17 cellular contexts compared by ENCODE assay signal in genomic region chr13:47564041-47564440, GRCh38.
A peak's percentile ranks its signal among the peaks of the same experiment; 100 is the strongest.
DNase-seq lines count a peak whose midpoint lies in the region; ATAC-seq and TF ChIP-seq lines count a peak whose summit lies in the region.
"Had no signal": no experiment of that assay in that cellular context is flagged by ENCODE, and none has a peak within 500 bp of the region (broad histone marks: within the 10 kb centered on the region; RNA-seq: fewer than 3 reads in every experiment).

No MANE protein-coding gene starts in this region.

- no peak overlapping the region for H3K4me3 Mint-ChIP-seq in progenitor cell of endocrine pancreas (ENCODE audit: low read depth)
- H3K4me3 Mint-ChIP-seq: CD4-positive, alpha-beta memory T cell had no signal

- H3K27ac ChIP-seq in WERI-Rb-1 (peak overlapping the region; percentile 10; the same call in 1 of the 2 replicates), iPS-20b (ENCODE audit: low read length) (no peak overlapping the region)
- H3K27ac ChIP-seq: 22Rv1, GM23248 had no signal

- H3K27me3 ChIP-seq in WERI-Rb-1 (ENCODE audit: insufficient read depth, low read depth, severe bottlenecking) (no peaks in the 10 kb centered on the region), iPS-20b (ENCODE audit: insufficient read depth, low read length) (no peaks in the 10 kb centered on the region)

- H3K4me1 Mint-ChIP-seq in progenitor cell of endocrine pancreas (ENCODE audit: low read depth), result peaks cover 4% of the 10 kb centered on the region
- H3K4me1 Mint-ChIP-seq: CD4-positive, alpha-beta memory T cell had no signal

- DNase-seq in DMS53 (lab: John Stamatoyannopoulos, UW), result peak; percentile 1
- DNase-seq in DMS53 treated with DMSO at 0.1 percent for 48 hours (lab: John Stamatoyannopoulos, UW; ENCODE audit: unreplicated experiment), result no peak
- peak; percentile 89 for DNase-seq in WERI-Rb-1
- DNase-seq in progenitor cell of endocrine pancreas (ENCODE audit: low spot score, unreplicated experiment), result peak; percentile 13
- DNase-seq in activated naive CD4-positive, alpha-beta T cell treated with anti-CD3 and anti-CD28 coated beads, Interleukin-2, amount 50 U/mL, for 16 hours, result no peak
- DNase-seq in hippocampal formation (lab: John Stamatoyannopoulos, UW), result no peak
- DNase-seq: CD4-positive, alpha-beta memory T cell; DMS79 treated with DMSO at 0.1 percent for 48 hours; GM23248; NCI-H1417 treated with DMSO at 0.1 percent for 48 hours; NCI-H1930; NCI-H2171 treated with DMSO at 0.1 percent for 48 hours had no signal

- no peaks in the 10 kb centered on the region for H3K27me3 Mint-ChIP-seq in progenitor cell of endocrine pancreas
- H3K27me3 Mint-ChIP-seq: CD4-positive, alpha-beta memory T cell had no signal

- no peak for ATAC-seq in GM19395 (IDR thresholded peaks at IDR 0.05; ENCODE audit: unreplicated experiment)
- ATAC-seq: K562, Panc1 had no signal

- H3K27ac Mint-ChIP-seq in progenitor cell of endocrine pancreas, result no peak overlapping the region
- H3K27ac Mint-ChIP-seq: CD4-positive, alpha-beta memory T cell had no signal

- H3K9ac ChIP-seq in iPS-20b (ENCODE audit: low read depth, low read length), result peak overlapping the region; percentile 15; the same call in 1 of the 2 replicates
- H3K9ac ChIP-seq: GM23248 had no signal

- H3K9me3 ChIP-seq in WERI-Rb-1 (ENCODE audit: severe bottlenecking) (peaks cover 11% of the 10 kb centered on the region), iPS-20b (ENCODE audit: insufficient read depth, low read depth, low read length) (no peaks in the 10 kb centered on the region)

- H3K4me3 ChIP-seq in WERI-Rb-1 (ENCODE audit: low read depth, low read length), result no peak overlapping the region
- peak overlapping the region; percentile 26; the same call in 1 of the 2 replicates for H3K4me3 ChIP-seq in iPS-20b (ENCODE audit: low read length)
- H3K4me3 ChIP-seq: GM23248, K562 had no signal

- TF ChIP-seq CTCF in WERI-Rb-1 (IDR thresholded peaks at IDR 0.05; ENCODE audit: low read depth, low read length) (no peak), progenitor cell of endocrine pancreas (IDR thresholded peaks at IDR 0.05; ENCODE audit: unreplicated experiment) (no peak)

- 0 out of 2 replicates have a peak, but pooled peaks cover 3% of the 10 kb centered on the region for H3K4me1 ChIP-seq in iPS-20b (ENCODE audit: insufficient read depth, low read length)

- no peaks in the 10 kb centered on the region for H3K36me3 ChIP-seq in WERI-Rb-1
- no peaks in the 10 kb centered on the region for H3K36me3 ChIP-seq in iPS-20b (ENCODE audit: insufficient read depth, low read depth, low read length)

- peaks cover 17% of the 10 kb centered on the region for H3K9me3 Mint-ChIP-seq in progenitor cell of endocrine pancreas (ENCODE audit: low read depth)

- no peaks in the 10 kb centered on the region for H3K36me3 Mint-ChIP-seq in progenitor cell of endocrine pancreas (ENCODE audit: insufficient read depth)
- H3K36me3 Mint-ChIP-seq: CD4-positive, alpha-beta memory T cell had no signal

Comparison
In these comparisons a context has a peak if more than half of its experiments do, and no peak if none do; other contexts are left out.
1. DNase-seq: peak in DMS53 (single experiment), WERI-Rb-1 (single experiment) and progenitor cell of endocrine pancreas (single experiment); none in DMS53 treated with DMSO at 0.1 percent for 48 hours (single experiment), activated naive CD4-positive, alpha-beta T cell treated with anti-CD3 and anti-CD28 coated beads, Interleukin-2, amount 50 U/mL, for 16 hours (single experiment) and hippocampal formation (0 of 2).